Comparison of ENCODE assay signal across 11 cellular contexts in genomic region chr15:48880070-48880634, GRCh38. TPM values are rescaled to one million over a fixed set of nuclear protein-coding genes. Genes with fewer than 3 reads are reported as not detected.
DNase-seq lines count a peak whose midpoint lies in the region; ATAC-seq and TF ChIP-seq lines count a peak whose summit lies in the region.
"Had no signal": no experiment of that assay in that cellular context is flagged by ENCODE, and none has a peak within 500 bp of the region (broad histone marks: within the 10 kb centered on the region; RNA-seq: fewer than 3 reads in every experiment).

No MANE protein-coding gene starts in this region.

- DNase-seq in Calu3, result no peak
- DNase-seq in T-cell, result no peak
- no peak for DNase-seq in fibroblast of lung (ENCODE audit: low read depth in 2 of 2)
- no peak for DNase-seq in NCI-H1048 (lab: John Stamatoyannopoulos, UW)
- no peak for DNase-seq in DMS 273 treated with DMSO at 0.1 percent for 48 hours (lab: John Stamatoyannopoulos, UW)
- DNase-seq in CD1c-positive myeloid dendritic cell (ENCODE audit: extremely low spot score), result no peak
- DNase-seq in OCI-M2 (lab: John Stamatoyannopoulos, UW; ENCODE audit: unreplicated experiment), result no peak
- DNase-seq: activated CD8-positive, alpha-beta memory T cell treated with anti-CD3 and anti-CD28 coated beads, Interleukin-2, amount 50 U/mL, for 4 hours; COR-L47 had no signal

- POLR2A ChIA-PET in T-cell (lab: Charles Lee), result interaction anchor here in 1 of 2 donors (0.6 kb wide), 1 partner anchor 1932 kb away, joined by 4 read pairs; no protein-coding TSS in a partner anchor

- peak overlapping the region; percentile 24 to 98 (median 74) for H3K4me3 ChIP-seq in fibroblast of lung (replicated peaks in 1 of 4; ENCODE audit: control extremely low read depth in 1 of 4, insufficient read depth in 1 of 4, low read depth in 3 of 4, low read length in 4 of 4)
- H3K4me3 ChIP-seq: lung had no signal

- ATAC-seq in T-cell (replicated peaks in 1 of 4), result no peak

- H3K27me3 Mint-ChIP-seq in Calu3 (ENCODE audit: unreplicated experiment) (no peaks in the 10 kb centered on the region), T-cell (peaks cover 4 to 6% of the 10 kb centered on the region in 2 donors)

- no peak overlapping the region for H3K27ac Mint-ChIP-seq in Calu3 (ENCODE audit: unreplicated experiment)
- no peak overlapping the region for H3K27ac Mint-ChIP-seq in T-cell

- intact Hi-C loops in Calu3 (cut with micrococcal nuclease; ENCODE audit: unreplicated experiment), result no loop called here

- H4K20me1 ChIP-seq in fibroblast of lung (ENCODE audit: control insufficient read depth, extremely low read depth, insufficient read depth, low read length), result no peaks in the 10 kb centered on the region

- H3K4me2 ChIP-seq in fibroblast of lung (ENCODE audit: extremely low read depth, insufficient read depth, low read length), result peak overlapping the region; percentile 73

- H3K27ac ChIP-seq in 22Rv1, result peak overlapping the region; percentile 46
- no peak overlapping the region for H3K27ac ChIP-seq in fibroblast of lung (ENCODE audit: insufficient read depth, low read length)

- H3K27me3 ChIP-seq in fibroblast of lung (ENCODE audit: control insufficient read depth, insufficient read depth, low read length), result no peaks in the 10 kb centered on the region

- peaks cover 3% of the 10 kb centered on the region for H3K4me1 ChIP-seq in fibroblast of lung (ENCODE audit: control insufficient read depth, extremely low read depth, insufficient read depth, low read length)

- BruUV-seq in Calu3 (replicated peaks; lab: Mats Ljungman, UMichigan), result no TSS peak

- CTCF ChIA-PET in Calu3 (lab: Charles Lee) (interaction anchor here (0.7 to 0.8 kb wide), 2 partner anchors 17 to 461 kb away, joined by 3 to 5 read pairs; no protein-coding TSS in a partner anchor), T-cell (lab: Charles Lee) (interaction anchor here (0.5 to 1.9 kb wide), 4 partner anchors 18 to 1880 kb away, joined by 3 to 8 read pairs (median 4); no protein-coding TSS in a partner anchor)

- H2AFZ ChIP-seq in fibroblast of lung (ENCODE audit: low read length), result no peak overlapping the region

- H3K36me3 Mint-ChIP-seq in Calu3 (ENCODE audit: insufficient read depth, unreplicated experiment), result peaks cover 15% of the 10 kb centered on the region
- H3K36me3 Mint-ChIP-seq in T-cell, result peaks cover 8% of the 10 kb centered on the region

- no peaks in the 10 kb centered on the region for H3K36me3 ChIP-seq in fibroblast of lung (ENCODE audit: control insufficient read depth, insufficient read depth, low read length)

- TF ChIP-seq CTCF in 22Rv1 (IDR thresholded peaks at IDR 0.05), result no peak
- TF ChIP-seq CTCF in Calu3 (IDR thresholded peaks at IDR 0.05; ENCODE audit: unreplicated experiment), result no peak
- TF ChIP-seq CTCF in fibroblast of lung (conservative IDR thresholded peaks at IDR 0.05 in 1 of 2, IDR thresholded peaks at IDR 0.05 in 1 of 2; ENCODE audit: low read depth in 1 of 2, low read length in 2 of 2), result no peak

- H3K9me3 Mint-ChIP-seq in Calu3 (ENCODE audit: low read depth, unreplicated experiment) (no peaks in the 10 kb centered on the region), T-cell (peaks cover 0 to 2% (median 0%) of the 10 kb centered on the region in 3 donors)

- H3K4me1 Mint-ChIP-seq in Calu3 (ENCODE audit: low read depth, unreplicated experiment) (peaks cover 24% of the 10 kb centered on the region), T-cell (peaks cover 20 to 31% (median 29%) of the 10 kb centered on the region in 3 donors)

- H3K9me3 ChIP-seq in fibroblast of lung (ENCODE audit: control insufficient read depth, insufficient read depth, low read depth, low read length), result no peaks in the 10 kb centered on the region

- H3K9ac ChIP-seq in fibroblast of lung (ENCODE audit: insufficient read depth, low read length), result no peak overlapping the region

- H3K4me3 Mint-ChIP-seq in Calu3 (ENCODE audit: low read depth, unreplicated experiment) (peak overlapping the region; percentile 37), T-cell (peak overlapping the region in 2 of 3 donors; percentile 22 to 97)

- peaks cover 23% of the 10 kb centered on the region for H3K79me2 ChIP-seq in fibroblast of lung (ENCODE audit: control insufficient read depth, insufficient read depth, low read length)

RNA-seq across cellular contexts. Expression of gene EID1, which starts 2.2 kb away (rescaled TPM):
- total RNA-seq in Calu3 (2022) (74.3 and 84.2 TPM in 2 replicates), T-cell (10 to 100 TPM; 43.4 to 82.0 (median 74.4) TPM), fibroblast of lung (160 and 184 TPM in 2 replicates)
- polyA plus RNA-seq in fibroblast of lung, result 287 and 331 TPM in 2 replicates
- 223 and 225 TPM in 2 replicates for polyA plus RNA-seq in fibroblast of lung (2012)
- 22.4 and 25.6 TPM in 2 replicates for polyA minus RNA-seq in fibroblast of lung (ENCODE audit: low replicate concordance)
